Comparison of ENCODE assay signal across 23 cellular contexts in the genomic region with DNA sequence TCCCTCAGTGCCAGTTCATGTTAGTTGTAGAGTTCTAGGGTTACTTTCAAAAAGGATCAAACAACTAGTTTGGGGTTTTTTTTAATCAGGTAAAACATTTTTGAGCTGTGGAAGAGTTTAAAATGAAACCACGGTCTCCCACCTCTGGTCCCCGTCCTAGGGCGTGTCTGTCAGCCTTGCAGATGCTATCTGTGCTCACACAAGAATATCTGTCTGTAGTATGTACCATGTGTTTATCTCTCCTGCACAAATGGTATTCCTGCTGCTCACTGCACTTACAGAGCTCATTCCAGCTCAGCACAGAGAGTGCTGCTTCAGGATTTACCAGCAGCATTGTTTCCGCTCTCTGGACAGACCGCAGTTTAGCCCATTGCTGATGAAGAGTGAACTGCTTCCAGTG. TPM values are rescaled to one million over a fixed set of nuclear protein-coding genes. Genes with fewer than 3 reads are reported as not detected.
"Had no signal": no experiment of that assay in that cellular context is flagged by ENCODE, and none has a peak within 500 bp of the region (broad histone marks: within the 10 kb centered on the region; RNA-seq: fewer than 3 reads in every experiment).

No MANE protein-coding gene starts in this region.

- H3K4me2 ChIP-seq: smooth muscle cell had no signal

- H3K27ac ChIP-seq: left ventricle myocardium inferior, vagina had no signal

- H3K27me3 ChIP-seq: vagina had no signal

- H3K4me1 ChIP-seq: vagina had no signal

- H3K4me3 Mint-ChIP-seq: activated CD4-positive, alpha-beta memory T cell treated with anti-CD3 and anti-CD28 coated beads for 36 hours; brain; mesothelial cell of epicardium; stimulated activated naive B cell treated with anti-CD40 and anti-IgM and Interleukin-4, amounts not matched to agents 10 μg/mL and 1 μg/mL and 100 μg/mL, for 72 hours had no signal

- H3K27ac Mint-ChIP-seq: activated CD4-positive, alpha-beta memory T cell treated with anti-CD3 and anti-CD28 coated beads for 36 hours; mesothelial cell of epicardium; stimulated activated naive B cell treated with anti-CD40 and anti-IgM and Interleukin-4, amounts not matched to agents 10 μg/mL and 1 μg/mL and 100 μg/mL, for 72 hours had no signal

- H3K27me3 Mint-ChIP-seq: activated CD4-positive, alpha-beta memory T cell treated with anti-CD3 and anti-CD28 coated beads for 36 hours; brain; naive thymus-derived CD8-positive, alpha-beta T cell; stimulated activated naive B cell treated with anti-CD40 and anti-IgM and Interleukin-4, amounts not matched to agents 10 μg/mL and 1 μg/mL and 100 μg/mL, for 72 hours had no signal

- DNase-seq: activated CD4-positive, alpha-beta memory T cell treated with anti-CD3 and anti-CD28 coated beads for 36 hours; activated CD4-positive, alpha-beta T cell treated with anti-CD3 and anti-CD28 coated beads for 48 hours; activated effector memory CD4-positive, alpha-beta T cell treated with anti-CD3 and anti-CD28 coated beads, Interleukin-2, amount 50 U/mL, for 16 hours; activated naive CD4-positive, alpha-beta T cell treated with anti-CD3 and anti-CD28 coated beads, Interleukin-2, amount 50 U/mL, for 16 hours; activated T-cell treated with anti-CD3 and anti-CD28 coated beads, Interleukin-2, amount 50 U/mL, for 48 hours; anterior cingulate cortex; caudate nucleus; dermis blood vessel endothelial cell; effector CD8-positive, alpha-beta T cell; foreskin melanocyte; hippocampal formation; left ventricle myocardium inferior; naive thymus-derived CD8-positive, alpha-beta T cell; occipital lobe; stimulated activated CD4-positive, alpha-beta T cell treated with anti-CD3 and anti-CD28 coated beads, Interleukin-15, amount 100 ng/mL, for 24 hours; stimulated activated naive B cell treated with anti-CD40 and anti-IgM and Interleukin-4, amounts not matched to agents 10 μg/mL and 1 μg/mL and 100 μg/mL, for 72 hours; T-helper 9 cell had no signal

- ATAC-seq: esophagus mucosa; naive thymus-derived CD8-positive, alpha-beta T cell; sciatic nerve; stimulated activated naive B cell treated with anti-CD40 and anti-IgM and Interleukin-4, amounts not matched to agents 10 μg/mL and 1 μg/mL and 100 μg/mL, for 72 hours had no signal

- H3K4me3 ChIP-seq: left ventricle myocardium inferior, smooth muscle cell, vagina had no signal

- H3K9me3 ChIP-seq: left ventricle myocardium inferior, vagina had no signal

- H3K9me3 Mint-ChIP-seq: activated CD4-positive, alpha-beta memory T cell treated with anti-CD3 and anti-CD28 coated beads for 36 hours; mesothelial cell of epicardium; stimulated activated naive B cell treated with anti-CD40 and anti-IgM and Interleukin-4, amounts not matched to agents 10 μg/mL and 1 μg/mL and 100 μg/mL, for 72 hours had no signal

RNA-seq across cellular contexts. Expression of a gene that starts 50.8 kb away (rescaled TPM):
- total RNA-seq: naive thymus-derived CD8-positive, alpha-beta T cell had no signal
